Comparison of ENCODE assay signal across 19 cellular contexts in the genomic region with DNA sequence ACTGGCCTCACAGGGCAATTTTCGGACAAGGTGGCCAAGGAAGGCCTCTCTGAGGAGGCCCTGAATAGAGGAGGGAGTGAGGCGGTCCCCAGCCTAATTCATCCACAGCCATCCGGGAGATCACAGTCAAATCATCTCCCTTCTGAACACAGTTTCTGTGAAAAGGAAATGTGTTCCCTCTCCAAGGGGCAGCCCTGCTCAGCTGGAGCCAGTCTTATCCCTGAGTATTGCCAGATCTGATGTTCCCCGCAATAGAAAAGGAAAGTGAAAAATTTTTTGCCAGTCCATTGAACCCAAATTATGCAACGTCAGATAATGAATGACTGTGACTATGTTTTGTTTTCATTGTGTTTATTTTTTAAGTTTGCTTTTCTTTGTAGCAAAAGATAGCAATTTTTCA.
DNase-seq lines count a peak whose midpoint lies in the region; ATAC-seq and TF ChIP-seq lines count a peak whose summit lies in the region.
"Had no signal": no experiment of that assay in that cellular context is flagged by ENCODE, and none has a peak within 500 bp of the region (broad histone marks: within the 10 kb centered on the region; RNA-seq: fewer than 3 reads in every experiment).

No MANE protein-coding gene starts in this region.

- H3K27me3 ChIP-seq in BLaER1 treated with 17β-estradiol and CSF1 and Interleukin-3, amounts not matched to agents 10 nM and 100 nM: no peaks in the 10 kb centered on the region
- H3K27me3 ChIP-seq: heart right ventricle, pancreas, Peyer's patch had no signal

- no peak for TF ChIP-seq CTCF in cardiac fibroblast (IDR thresholded peaks at IDR 0.05; ENCODE audit: low read depth, low read length)

- peak overlapping the region in 10 of 11 experiments; percentile 3 to 72 (median 62); a peak in 15 of 22 replicates for H3K27ac ChIP-seq in BLaER1 treated with 17β-estradiol and CSF1 and Interleukin-3, amounts not matched to agents 10 nM and 100 nM
- H3K27ac ChIP-seq: pancreas had no signal

- peak overlapping the region in 3 of 4 donors; percentile 79 to 89 (median 88) for H3K4me3 Mint-ChIP-seq in IgD-negative memory B cell
- peak overlapping the region; percentile 11 for H3K4me3 Mint-ChIP-seq in memory B cell
- H3K4me3 Mint-ChIP-seq: activated CD4-positive, alpha-beta memory T cell treated with anti-CD3 and anti-CD28 coated beads, Interleukin-2, amount 10 ng/mL, durations not matched to agents 7 days and 5 days; activated T-helper 1 cell treated with anti-CD3 and anti-CD28 coated beads, Interleukin-12 subunit alpha, Interleukin-12 subunit beta, Interleukin-2, Interleukin-4 antibody, amounts not matched to agents 30 ng/mL and 10 ng/mL and 1 ng/mL, durations not matched to agents 14 hours and 24 hours and 36 hours; stimulated activated naive CD8-positive, alpha-beta T cell treated with anti-CD3 and anti-CD28 coated beads, Interleukin-15, amount 100 ng/mL, for 72 hours had no signal

- peaks cover 46 to 88% (median 61%) of the 10 kb centered on the region in 10 experiments for H3K4me1 ChIP-seq in BLaER1 treated with 17β-estradiol and CSF1 and Interleukin-3, amounts not matched to agents 10 nM and 100 nM

- H3K4me3 ChIP-seq in BLaER1 treated with 17β-estradiol and CSF1 and Interleukin-3, amounts not matched to agents 10 nM and 100 nM: no peak overlapping the region
- no peak overlapping the region for H3K4me3 ChIP-seq in cardiac fibroblast (replicated peaks in 1 of 2; ENCODE audit: low read depth in 2 of 2, low read length in 2 of 2)
- H3K4me3 ChIP-seq: heart right ventricle, pancreas, Peyer's patch had no signal

- peak overlapping the region; percentile 95 to 99 (median 98) for H3K27ac Mint-ChIP-seq in IgD-negative memory B cell
- H3K27ac Mint-ChIP-seq in memory B cell: peak overlapping the region; percentile 98
- H3K27ac Mint-ChIP-seq: activated CD4-positive, alpha-beta memory T cell treated with anti-CD3 and anti-CD28 coated beads, Interleukin-2, amount 10 ng/mL, durations not matched to agents 7 days and 5 days; activated T-helper 1 cell treated with anti-CD3 and anti-CD28 coated beads, Interleukin-12 subunit alpha, Interleukin-12 subunit beta, Interleukin-2, Interleukin-4 antibody, amounts not matched to agents 30 ng/mL and 10 ng/mL and 1 ng/mL, durations not matched to agents 14 hours and 24 hours and 36 hours had no signal

- peaks cover 0 to 6% (median 3%) of the 10 kb centered on the region in 11 experiments; a peak in 4 of 22 replicates for H3K9me3 ChIP-seq in BLaER1 treated with 17β-estradiol and CSF1 and Interleukin-3, amounts not matched to agents 10 nM and 100 nM (replicated peaks in 1 of 11)
- H3K9me3 ChIP-seq: pancreas, Peyer's patch had no signal

- H3K36me3 Mint-ChIP-seq in IgD-negative memory B cell (peaks cover 13% of the 10 kb centered on the region), memory B cell (peaks cover 26% of the 10 kb centered on the region)

- peak; percentile 48 to 63 for DNase-seq in cardiac fibroblast (ENCODE audit: low read depth in 2 of 2)
- no peak for DNase-seq in memory B cell (ENCODE audit: low spot score in 2 of 2)
- DNase-seq in COLO668 (lab: John Stamatoyannopoulos, UW; ENCODE audit: unreplicated experiment): no peak
- DNase-seq in amygdala (lab: John Stamatoyannopoulos, UW): no peak
- DNase-seq in NCI-H1092 treated with DMSO at 0.1 percent for 48 hours (lab: John Stamatoyannopoulos, UW): no peak
- DNase-seq: activated CD4-positive, alpha-beta memory T cell treated with anti-CD3 and anti-CD28 coated beads, Interleukin-2, amount 10 ng/mL, durations not matched to agents 7 days and 5 days; cortex of kidney; DMS 273 treated with DMSO at 0.1 percent for 48 hours; GOT3; heart right ventricle; NCI-H526 treated with DMSO at 0.1 percent for 48 hours; pancreas; stimulated activated CD4-positive, alpha-beta T cell treated with anti-CD3 and anti-CD28 coated beads, Interleukin-12 subunit alpha, Interleukin-12 subunit beta, amount 100 ng/mL, for 4 hours; stimulated activated naive CD8-positive, alpha-beta T cell treated with anti-CD3 and anti-CD28 coated beads, Interleukin-15, amount 100 ng/mL, for 72 hours had no signal

- H3K9me3 Mint-ChIP-seq in IgD-negative memory B cell: peaks cover 0 to 6% (median 2%) of the 10 kb centered on the region in 3 donors
- H3K9me3 Mint-ChIP-seq in memory B cell: peaks cover 5% of the 10 kb centered on the region
- H3K9me3 Mint-ChIP-seq: activated T-helper 1 cell treated with anti-CD3 and anti-CD28 coated beads, Interleukin-12 subunit alpha, Interleukin-12 subunit beta, Interleukin-2, Interleukin-4 antibody, amounts not matched to agents 30 ng/mL and 10 ng/mL and 1 ng/mL, durations not matched to agents 14 hours and 24 hours and 36 hours; stimulated activated naive CD8-positive, alpha-beta T cell treated with anti-CD3 and anti-CD28 coated beads, Interleukin-15, amount 100 ng/mL, for 72 hours had no signal

- H3K4me1 Mint-ChIP-seq in IgD-negative memory B cell (peaks cover 49 to 52% (median 51%) of the 10 kb centered on the region in 3 donors), memory B cell (peaks cover 62% of the 10 kb centered on the region)
- H3K4me1 Mint-ChIP-seq: activated CD4-positive, alpha-beta memory T cell treated with anti-CD3 and anti-CD28 coated beads, Interleukin-2, amount 10 ng/mL, durations not matched to agents 7 days and 5 days; stimulated activated naive CD8-positive, alpha-beta T cell treated with anti-CD3 and anti-CD28 coated beads, Interleukin-15, amount 100 ng/mL, for 72 hours had no signal

- peak overlapping the region; percentile 59 to 93 (median 76) for H3K4me2 ChIP-seq in BLaER1 treated with 17β-estradiol and CSF1 and Interleukin-3, amounts not matched to agents 10 nM and 100 nM

- H3K9ac ChIP-seq in BLaER1 treated with 17β-estradiol and CSF1 and Interleukin-3, amounts not matched to agents 10 nM and 100 nM: peak overlapping the region in 1 of 11 experiments; percentile 35; a peak in 1 of 22 replicates

- peaks cover 0 to 6% (median 0%) of the 10 kb centered on the region in 11 experiments; a peak in 3 of 22 replicates for H4K20me1 ChIP-seq in BLaER1 treated with 17β-estradiol and CSF1 and Interleukin-3, amounts not matched to agents 10 nM and 100 nM

- no peak for ATAC-seq in memory B cell (ENCODE audit: low read depth)
- ATAC-seq in HG03457 (IDR thresholded peaks at IDR 0.05; ENCODE audit: unreplicated experiment): no peak
- ATAC-seq: stimulated activated naive CD8-positive, alpha-beta T cell treated with anti-CD3 and anti-CD28 coated beads, Interleukin-15, amount 100 ng/mL, for 72 hours had no signal

- H3K36me3 ChIP-seq in BLaER1 treated with 17β-estradiol and CSF1 and Interleukin-3, amounts not matched to agents 10 nM and 100 nM: peaks cover 5 to 23% (median 8%) of the 10 kb centered on the region in 11 experiments; a peak in 17 of 22 replicates
- H3K36me3 ChIP-seq: pancreas had no signal

- H3K27me3 Mint-ChIP-seq in IgD-negative memory B cell (no peaks in the 10 kb centered on the region), memory B cell (no peaks in the 10 kb centered on the region)
- H3K27me3 Mint-ChIP-seq: activated CD4-positive, alpha-beta memory T cell treated with anti-CD3 and anti-CD28 coated beads, Interleukin-2, amount 10 ng/mL, durations not matched to agents 7 days and 5 days; stimulated activated naive CD8-positive, alpha-beta T cell treated with anti-CD3 and anti-CD28 coated beads, Interleukin-15, amount 100 ng/mL, for 72 hours had no signal

Comparison
In these comparisons a context has a peak if more than half of its experiments do, and no peak if none do; other contexts are left out.
1. DNase-seq: peak in cardiac fibroblast (2 of 2); none in memory B cell (0 of 2), COLO668 (single experiment), amygdala (0 of 56) and NCI-H1092 treated with DMSO at 0.1 percent for 48 hours (single experiment).